Comparison of ENCODE assay signal across 8 cellular contexts in the genomic region with DNA sequence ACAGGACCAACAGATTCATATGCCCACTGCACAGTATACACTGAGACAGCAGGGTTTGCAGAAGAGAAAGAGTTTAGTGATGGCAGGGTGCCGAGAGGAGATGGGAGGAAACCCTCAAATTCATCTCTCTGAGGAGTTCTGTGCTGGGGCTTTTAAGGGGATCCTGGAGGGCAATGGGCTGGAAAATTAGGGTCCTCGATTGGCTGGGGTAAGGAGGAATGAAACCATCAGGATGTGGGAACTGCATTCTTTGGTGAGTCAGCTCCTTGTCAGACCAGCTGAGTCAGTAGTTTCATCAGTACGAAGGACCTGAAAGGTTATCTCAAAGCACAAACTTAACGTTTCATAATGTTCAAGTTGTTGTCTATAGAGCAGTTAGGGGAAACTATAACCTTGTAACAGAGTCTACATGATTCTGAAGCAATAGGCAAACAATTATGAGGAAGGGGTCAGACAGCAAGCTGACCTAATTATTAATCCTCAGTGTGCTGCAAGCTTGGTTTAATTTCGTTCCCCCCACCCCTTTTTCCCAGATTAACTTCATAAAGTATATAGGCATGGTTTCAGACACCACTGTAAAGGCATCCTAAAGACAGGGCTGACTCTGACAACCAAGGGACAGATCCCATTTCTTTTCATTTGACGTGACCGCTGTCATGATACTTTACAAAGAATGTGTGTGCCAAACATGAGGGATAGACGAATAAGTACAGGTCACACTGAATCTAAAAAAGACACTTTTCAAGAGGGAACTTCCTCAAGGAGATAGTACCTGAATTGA. TPM values are rescaled to one million over a fixed set of nuclear protein-coding genes. Genes with fewer than 3 reads are reported as not detected.
A peak's percentile ranks its signal among the peaks of the same experiment; 100 is the strongest.
DNase-seq lines count a peak whose midpoint lies in the region; ATAC-seq and TF ChIP-seq lines count a peak whose summit lies in the region.

No MANE protein-coding gene starts in this region.

- H3K4me3 Mint-ChIP-seq in activated CD4-positive, alpha-beta memory T cell treated with anti-CD3 and anti-CD28 coated beads for 36 hours: peak overlapping the region; percentile 9

- POLR2A ChIA-PET in AG04450 (lab: Yijun Ruan, JAX): no interaction called here
- POLR2A ChIA-PET in activated CD4-positive, alpha-beta memory T cell treated with anti-CD3 and anti-CD28 coated beads for 36 hours (lab: Charles Lee): no interaction called here

- DNase-seq in AG04450 (ENCODE audit: low read depth, low spot score) (peak; percentile 53), HFF-Myc (ENCODE audit: extremely low read depth, low read depth) (peak; percentile 59), iris pigment epithelial cell (ENCODE audit: low read depth) (peak; percentile 96), thoracic aorta (ENCODE audit: low spot score) (no peak), NCI-H345 treated with DMSO at 0.1 percent for 48 hours (lab: John Stamatoyannopoulos, UW; ENCODE audit: unreplicated experiment) (no peak)
- DNase-seq in activated CD4-positive, alpha-beta memory T cell treated with anti-CD3 and anti-CD28 coated beads for 36 hours: peak; percentile 32

- H3K36me3 ChIP-seq in thoracic aorta: no peaks in the 10 kb centered on the region

- peaks cover 21% of the 10 kb centered on the region for H3K4me1 Mint-ChIP-seq in activated CD4-positive, alpha-beta memory T cell treated with anti-CD3 and anti-CD28 coated beads for 36 hours (ENCODE audit: low read depth)

- H3K27me3 Mint-ChIP-seq in activated CD4-positive, alpha-beta memory T cell treated with anti-CD3 and anti-CD28 coated beads for 36 hours: no peaks in the 10 kb centered on the region

- H3K27ac ChIP-seq in AG04450 (ENCODE audit: low read depth, low read length): peak overlapping the region; percentile 92
- H3K27ac ChIP-seq in thoracic aorta: peak overlapping the region in 1 of 2 donors; percentile 68

- peak overlapping the region; percentile 70; the same call in 1 of the 2 replicates for H3K4me3 ChIP-seq in AG04450 (ENCODE audit: low read depth, low read length)
- H3K4me3 ChIP-seq in HFF-Myc (replicated peaks; ENCODE audit: low read depth, low read length): peak overlapping the region; percentile 65
- peak overlapping the region; percentile 83 for H3K4me3 ChIP-seq in thoracic aorta

- intact Hi-C loops in activated CD4-positive, alpha-beta memory T cell treated with anti-CD3 and anti-CD28 coated beads for 36 hours (cut with micrococcal nuclease): loop anchor here (2.0 kb wide), 3 partner anchors 77 to 369 kb away; no protein-coding TSS in a partner anchor

- no peaks in the 10 kb centered on the region for H3K9me3 Mint-ChIP-seq in activated CD4-positive, alpha-beta memory T cell treated with anti-CD3 and anti-CD28 coated beads for 36 hours

- CTCF ChIA-PET in AG04450 (lab: Charles Lee): interaction anchor here (1.0 to 2.3 kb wide), 2 partner anchors 20 to 213 kb away, joined by 3 to 10 read pairs; a partner anchor contains a TSS
- CTCF ChIA-PET in activated CD4-positive, alpha-beta memory T cell treated with anti-CD3 and anti-CD28 coated beads for 36 hours (lab: Charles Lee): interaction anchor here (0.6 to 1.9 kb wide), 3 partner anchors 136 to 213 kb away, joined by 3 to 12 read pairs (median 8); a partner anchor contains a TSS

- no peaks in the 10 kb centered on the region for H3K27me3 ChIP-seq in AG04450 (ENCODE audit: control insufficient read depth, insufficient read depth, low read length)
- H3K27me3 ChIP-seq in thoracic aorta (replicated peaks; ENCODE audit: insufficient read depth): no peaks in the 10 kb centered on the region

- TF ChIP-seq CTCF in AG04450 (IDR thresholded peaks at IDR 0.05; ENCODE audit: low read depth, low read length) (no peak), HFF-Myc (IDR thresholded peaks at IDR 0.05; ENCODE audit: low read depth, low read length, missing control alignments) (no peak), thoracic aorta (IDR thresholded peaks at IDR 0.05) (no peak)

- H3K9me3 ChIP-seq in AG04450 (ENCODE audit: control insufficient read depth, insufficient read depth, low read length) (peaks cover 5% of the 10 kb centered on the region), thoracic aorta (no peaks in the 10 kb centered on the region)

- ATAC-seq in thoracic aorta (ENCODE audit: insufficient number of reproducible peaks, low FRiP score, low read depth) (no peak), HG03039 (IDR thresholded peaks at IDR 0.05; ENCODE audit: unreplicated experiment) (no peak), GM21737 (IDR thresholded peaks at IDR 0.05; ENCODE audit: unreplicated experiment) (no peak)

- peak overlapping the region; percentile 77 for H3K27ac Mint-ChIP-seq in activated CD4-positive, alpha-beta memory T cell treated with anti-CD3 and anti-CD28 coated beads for 36 hours

- H3K36me3 Mint-ChIP-seq in activated CD4-positive, alpha-beta memory T cell treated with anti-CD3 and anti-CD28 coated beads for 36 hours: peaks cover 10% of the 10 kb centered on the region

- peaks cover 7 to 36% of the 10 kb centered on the region in 2 donors for H3K4me1 ChIP-seq in thoracic aorta (ENCODE audit: control insufficient read depth in 1 of 2, low read depth in 2 of 2)

RNA-seq across cellular contexts. Expression of a gene that starts 1.5 kb away (rescaled TPM):
- polyA plus RNA-seq in AG04450 (2011; rRNA removed): 43.0 and 53.0 TPM in 2 replicates
- polyA minus RNA-seq in AG04450 (2011; rRNA and poly(A)+ RNA removed): 12.9 and 19.9 TPM in 2 replicates
- total RNA-seq in activated CD4-positive, alpha-beta memory T cell treated with anti-CD3 and anti-CD28 coated beads for 36 hours: 10 to 100 TPM; 63.7 to 67.1 TPM
- 10 to 100 TPM; 12.3 to 16.7 TPM for total RNA-seq in thoracic aorta

RNA-seq across cellular contexts. Expression of a gene that starts 52.9 kb away (rescaled TPM):
- polyA plus RNA-seq in AG04450 (2011; rRNA removed): 8.0 and 11.8 TPM in 2 replicates
- 1.7 and 3.0 TPM in 2 replicates for polyA minus RNA-seq in AG04450 (2011; rRNA and poly(A)+ RNA removed)
- not detected for total RNA-seq in activated CD4-positive, alpha-beta memory T cell treated with anti-CD3 and anti-CD28 coated beads for 36 hours
- total RNA-seq in thoracic aorta: 100 to 1,000 TPM; 395 to 458 TPM

Comparison
In these comparisons a context has a peak if more than half of its experiments do, and no peak if none do; other contexts are left out.
1. DNase-seq: peak in AG04450 (single experiment), HFF-Myc (single experiment), activated CD4-positive, alpha-beta memory T cell treated with anti-CD3 and anti-CD28 coated beads for 36 hours (single experiment) and iris pigment epithelial cell (single experiment); none in thoracic aorta (single experiment) and NCI-H345 treated with DMSO at 0.1 percent for 48 hours (single experiment).
2. RNA of a gene that starts 52.9 kb away (total RNA-seq): 395 to 458 TPM in thoracic aorta; not detected in activated CD4-positive, alpha-beta memory T cell treated with anti-CD3 and anti-CD28 coated beads for 36 hours; every median in the first group is over 100 times any median in the second.
3. Peak in every context shown above with its lines, with median percentiles within 50 percentile points of each other: H3K4me3 ChIP-seq.